18 cellular contexts compared by ENCODE assay signal in genomic region chr12:57223191-57224165, GRCh38. TPM values are rescaled to one million over a fixed set of nuclear protein-coding genes. Genes with fewer than 3 reads are reported as not detected.
A peak's percentile ranks its signal among the peaks of the same experiment; 100 is the strongest.
DNase-seq lines count a peak whose midpoint lies in the region; ATAC-seq and TF ChIP-seq lines count a peak whose summit lies in the region.
"Had no signal": no experiment of that assay in that cellular context is flagged by ENCODE, and none has a peak within 500 bp of the region (broad histone marks: within the 10 kb centered on the region; RNA-seq: fewer than 3 reads in every experiment).

No MANE protein-coding gene starts in this region.

- H3K4me3 ChIP-seq in gastrocnemius medialis, result no peak overlapping the region
- H3K4me3 ChIP-seq: A549, gastroesophageal sphincter, prostate gland had no signal

- no peak for TF ChIP-seq POLR2A in gastrocnemius medialis (IDR thresholded peaks at IDR 0.05)

- no peaks in the 10 kb centered on the region for H3K36me3 ChIP-seq in gastrocnemius medialis
- H3K36me3 ChIP-seq: gastroesophageal sphincter, prostate gland had no signal

- no peaks in the 10 kb centered on the region for H3K4me1 ChIP-seq in gastrocnemius medialis
- H3K4me1 ChIP-seq: A549, prostate gland had no signal

- no peak overlapping the region for H3K27ac ChIP-seq in gastrocnemius medialis
- H3K27ac ChIP-seq: A549, gastroesophageal sphincter, prostate gland had no signal

- intact Hi-C loops in activated CD4-positive, alpha-beta memory T cell treated with anti-CD3 and anti-CD28 coated beads for 36 hours (cut with micrococcal nuclease), result loop anchor here (2.0 kb wide), 1 partner anchor 15 kb away; no protein-coding TSS in a partner anchor
- intact Hi-C loops in head of caudate nucleus (cut with DNase I), result loop anchor here (10.0 kb wide), 1 partner anchor 231 kb away; the partner anchor contains the start of genes GLI1 and INHBE
- intact Hi-C loops in gastrocnemius medialis (cut with DNase I; ENCODE audit: low total_unique reads), result no loop called here

- TF ChIP-seq CTCF in gastrocnemius medialis (IDR thresholded peaks at IDR 0.05 in 4 of 5, conservative IDR thresholded peaks at IDR 0.05 in 1 of 5), result no peak

- in situ Hi-C loops in gastrocnemius medialis (cut with MboI; ENCODE audit: low sequenced_read_pairs in 4 of 4), result no loop called here

- peaks cover 42% of the 10 kb centered on the region for H3K4me1 Mint-ChIP-seq in activated CD4-positive, alpha-beta memory T cell treated with anti-CD3 and anti-CD28 coated beads, Interleukin-2, amount 10 ng/mL, durations not matched to agents 7 days and 5 days
- peaks cover 25% of the 10 kb centered on the region for H3K4me1 Mint-ChIP-seq in activated CD4-positive, alpha-beta memory T cell treated with anti-CD3 and anti-CD28 coated beads for 36 hours (ENCODE audit: low read depth)
- peaks cover 26 to 37% of the 10 kb centered on the region in 2 donors for H3K4me1 Mint-ChIP-seq in effector memory CD8-positive, alpha-beta T cell (ENCODE audit: low read depth in 2 of 2)

- H3K27ac Mint-ChIP-seq in activated CD4-positive, alpha-beta memory T cell treated with anti-CD3 and anti-CD28 coated beads, Interleukin-2, amount 10 ng/mL, durations not matched to agents 7 days and 5 days, result peak overlapping the region; percentile 31
- no peak overlapping the region for H3K27ac Mint-ChIP-seq in activated CD4-positive, alpha-beta memory T cell treated with anti-CD3 and anti-CD28 coated beads for 36 hours
- peak overlapping the region; percentile 4 to 19 for H3K27ac Mint-ChIP-seq in effector memory CD8-positive, alpha-beta T cell
- H3K27ac Mint-ChIP-seq: CD4-positive, alpha-beta T cell; stimulated activated naive CD8-positive, alpha-beta T cell treated with anti-CD3 and anti-CD28 coated beads, Interleukin-15, Interleukin-2, amounts not matched to agents 100 ng/mL and 50 ng/mL, for 24 hours had no signal

- CTCF ChIA-PET in activated CD4-positive, alpha-beta memory T cell treated with anti-CD3 and anti-CD28 coated beads, Interleukin-2, amount 10 ng/mL, durations not matched to agents 7 days and 5 days (lab: Charles Lee), result interaction anchor here (1.0 to 7.3 kb wide), 4 partner anchors 9 to 229 kb away, joined by 3 to 110 read pairs (median 44); a partner anchor contains a TSS
- CTCF ChIA-PET in activated CD4-positive, alpha-beta memory T cell treated with anti-CD3 and anti-CD28 coated beads for 36 hours (lab: Charles Lee), result interaction anchor here (1.1 to 13.3 kb wide), 5 partner anchors 9 to 229 kb away, joined by 3 to 447 read pairs (median 9); partner anchors contain the start of gene NXPH4

- peaks cover 3% of the 10 kb centered on the region for H3K36me3 Mint-ChIP-seq in activated CD4-positive, alpha-beta memory T cell treated with anti-CD3 and anti-CD28 coated beads, Interleukin-2, amount 10 ng/mL, durations not matched to agents 7 days and 5 days (ENCODE audit: low read depth)
- peaks cover 3% of the 10 kb centered on the region for H3K36me3 Mint-ChIP-seq in activated CD4-positive, alpha-beta memory T cell treated with anti-CD3 and anti-CD28 coated beads for 36 hours
- peaks cover 9% of the 10 kb centered on the region for H3K36me3 Mint-ChIP-seq in effector memory CD8-positive, alpha-beta T cell (ENCODE audit: insufficient read depth)

- H3K27me3 ChIP-seq in gastrocnemius medialis, result peaks cover 61 to 79% (median 63%) of the 10 kb centered on the region in 3 donors

- peak overlapping the region; percentile 5 for H3K4me3 Mint-ChIP-seq in activated CD4-positive, alpha-beta memory T cell treated with anti-CD3 and anti-CD28 coated beads, Interleukin-2, amount 10 ng/mL, durations not matched to agents 7 days and 5 days
- H3K4me3 Mint-ChIP-seq in activated CD4-positive, alpha-beta memory T cell treated with anti-CD3 and anti-CD28 coated beads for 36 hours, result no peak overlapping the region
- H3K4me3 Mint-ChIP-seq in effector memory CD8-positive, alpha-beta T cell, result peak overlapping the region; percentile 8 to 55
- H3K4me3 Mint-ChIP-seq: CD4-positive, alpha-beta T cell; stimulated activated naive CD8-positive, alpha-beta T cell treated with anti-CD3 and anti-CD28 coated beads, Interleukin-15, Interleukin-2, amounts not matched to agents 100 ng/mL and 50 ng/mL, for 24 hours had no signal

- DNase-seq in activated CD4-positive, alpha-beta memory T cell treated with anti-CD3 and anti-CD28 coated beads, Interleukin-2, amount 10 ng/mL, durations not matched to agents 7 days and 5 days, result peak; percentile 45
- DNase-seq in activated CD4-positive, alpha-beta memory T cell treated with anti-CD3 and anti-CD28 coated beads for 36 hours, result no peak
- DNase-seq in NAMALWA (ENCODE audit: low spot score), result peak; percentile 41
- peak; percentile 62 to 67 (median 63) for DNase-seq in effector memory CD8-positive, alpha-beta T cell
- peak; percentile 61 for DNase-seq in retina
- DNase-seq in head of caudate nucleus, result no peak
- DNase-seq in gastrocnemius medialis, result no peak
- DNase-seq: amniotic stem cell; CD4-positive, alpha-beta T cell; KBM-7; NCI-H1105 had no signal

- peak; percentile 91 for ATAC-seq in effector memory CD8-positive, alpha-beta T cell (replicated peaks)
- ATAC-seq in gastrocnemius medialis, result no peak
- no peak for ATAC-seq in GM18519 (IDR thresholded peaks at IDR 0.05; ENCODE audit: low FRiP score, unreplicated experiment)
- ATAC-seq: A549, gastroesophageal sphincter had no signal

- H3K9me3 Mint-ChIP-seq in activated CD4-positive, alpha-beta memory T cell treated with anti-CD3 and anti-CD28 coated beads, Interleukin-2, amount 10 ng/mL, durations not matched to agents 7 days and 5 days, result no peaks in the 10 kb centered on the region
- no peaks in the 10 kb centered on the region for H3K9me3 Mint-ChIP-seq in activated CD4-positive, alpha-beta memory T cell treated with anti-CD3 and anti-CD28 coated beads for 36 hours
- no peaks in the 10 kb centered on the region for H3K9me3 Mint-ChIP-seq in effector memory CD8-positive, alpha-beta T cell
- H3K9me3 Mint-ChIP-seq: CD4-positive, alpha-beta T cell; stimulated activated naive CD8-positive, alpha-beta T cell treated with anti-CD3 and anti-CD28 coated beads, Interleukin-15, Interleukin-2, amounts not matched to agents 100 ng/mL and 50 ng/mL, for 24 hours had no signal

- H3K27me3 Mint-ChIP-seq in activated CD4-positive, alpha-beta memory T cell treated with anti-CD3 and anti-CD28 coated beads, Interleukin-2, amount 10 ng/mL, durations not matched to agents 7 days and 5 days, result peaks cover 74% of the 10 kb centered on the region
- H3K27me3 Mint-ChIP-seq in activated CD4-positive, alpha-beta memory T cell treated with anti-CD3 and anti-CD28 coated beads for 36 hours, result peaks cover 76% of the 10 kb centered on the region
- H3K27me3 Mint-ChIP-seq in effector memory CD8-positive, alpha-beta T cell, result peaks cover 81 to 85% of the 10 kb centered on the region in 2 donors

- POLR2A ChIA-PET in activated CD4-positive, alpha-beta memory T cell treated with anti-CD3 and anti-CD28 coated beads, Interleukin-2, amount 10 ng/mL, durations not matched to agents 7 days and 5 days (lab: Charles Lee), result interaction anchor here (0.9 to 4.3 kb wide), 5 partner anchors 9 to 19 kb away, joined by 4 to 34 read pairs (median 6); no protein-coding TSS in a partner anchor
- POLR2A ChIA-PET in activated CD4-positive, alpha-beta memory T cell treated with anti-CD3 and anti-CD28 coated beads for 36 hours (lab: Charles Lee), result interaction anchor here (0.6 to 1.0 kb wide), 3 partner anchors 18 to 19 kb away, joined by 3 to 5 read pairs (median 4); no protein-coding TSS in a partner anchor

- no peaks in the 10 kb centered on the region for H3K9me3 ChIP-seq in gastrocnemius medialis
- H3K9me3 ChIP-seq: A549, gastroesophageal sphincter, prostate gland had no signal

RNA-seq across cellular contexts. Expression of gene SHMT2, which starts 6.0 kb away (rescaled TPM):
- 100 to 1,000 TPM; 224 to 244 TPM for total RNA-seq in activated CD4-positive, alpha-beta memory T cell treated with anti-CD3 and anti-CD28 coated beads, Interleukin-2, amount 10 ng/mL, durations not matched to agents 7 days and 5 days
- 100 to 1,000 TPM; 401 to 404 TPM for total RNA-seq in activated CD4-positive, alpha-beta memory T cell treated with anti-CD3 and anti-CD28 coated beads for 36 hours
- total RNA-seq in gastrocnemius medialis, result 100 to 1,000 TPM in 1 of 4 donors, 10 to 100 TPM in 3; 41.3 to 107 (median 46.4) TPM

RNA-seq across cellular contexts. Expression of gene NXPH4, which starts 6.9 kb away (rescaled TPM):
- 1 to 10 TPM in 1 of 2 experiments, under 1 TPM in 1; 0.81 to 1.1 TPM for total RNA-seq in activated CD4-positive, alpha-beta memory T cell treated with anti-CD3 and anti-CD28 coated beads, Interleukin-2, amount 10 ng/mL, durations not matched to agents 7 days and 5 days
- under 1 TPM; 0.24 to 0.46 TPM for total RNA-seq in activated CD4-positive, alpha-beta memory T cell treated with anti-CD3 and anti-CD28 coated beads for 36 hours
- not detected for total RNA-seq in gastrocnemius medialis
- total RNA-seq: CD4-positive, alpha-beta T cell; liver; ureter had no signal

RNA-seq across cellular contexts. Expression of gene STAC3, which starts 27.5 kb away (rescaled TPM):
- total RNA-seq in activated CD4-positive, alpha-beta memory T cell treated with anti-CD3 and anti-CD28 coated beads, Interleukin-2, amount 10 ng/mL, durations not matched to agents 7 days and 5 days, result 1 to 10 TPM; 4.1 to 4.5 TPM
- total RNA-seq in activated CD4-positive, alpha-beta memory T cell treated with anti-CD3 and anti-CD28 coated beads for 36 hours, result 1 to 10 TPM; 1.9 to 2.0 TPM
- 1,000 to 10,000 TPM in 2 of 4 donors, 100 to 1,000 TPM in 2; 459 to 1,596 (median 855) TPM for total RNA-seq in gastrocnemius medialis

Comparison
In these comparisons a context has a peak if more than half of its experiments do, and no peak if none do; other contexts are left out.
1. DNase-seq: peak in activated CD4-positive, alpha-beta memory T cell treated with anti-CD3 and anti-CD28 coated beads, Interleukin-2, amount 10 ng/mL, durations not matched to agents 7 days and 5 days (single experiment), NAMALWA (single experiment), effector memory CD8-positive, alpha-beta T cell (3 of 3) and retina (single experiment); none in activated CD4-positive, alpha-beta memory T cell treated with anti-CD3 and anti-CD28 coated beads for 36 hours (single experiment), head of caudate nucleus (0 of 42) and gastrocnemius medialis (0 of 2).
2. RNA of gene STAC3, which starts 27.5 kb away (total RNA-seq): 459 to 1,596 TPM in gastrocnemius medialis; 4.1 to 4.5 TPM in activated CD4-positive, alpha-beta memory T cell treated with anti-CD3 and anti-CD28 coated beads, Interleukin-2, amount 10 ng/mL, durations not matched to agents 7 days and 5 days and 1.9 to 2.0 TPM in activated CD4-positive, alpha-beta memory T cell treated with anti-CD3 and anti-CD28 coated beads for 36 hours; every median in the first group is over 10 times any median in the second.